In genomic region chr11:75525433-75526191, GRCh38 we compare ENCODE assay signal across 8 cellular contexts. TPM values are rescaled to one million over a fixed set of nuclear protein-coding genes. Genes with fewer than 3 reads are reported as not detected.
DNase-seq lines count a peak whose midpoint lies in the region; ATAC-seq and TF ChIP-seq lines count a peak whose summit lies in the region.

Gene GDPD5, minus strand, starts transcription at chr11:75525941. Its CDS starts 48,206 bp downstream, at chr11:75477735.

- intact Hi-C loops in lower lobe of right lung (cut with DNase I), result no loop called here

- H3K4me3 ChIP-seq in BLaER1, result peak within 1 kb of the TSS; percentile 76
- H3K4me3 ChIP-seq in duodenal mucosa (ENCODE audit: low read depth in 1 of 2, low read length in 2 of 2), result peak within 1 kb of the TSS; percentile 69 to 73
- peak within 1 kb of the TSS; percentile 78 for H3K4me3 ChIP-seq in lower lobe of right lung

- peaks cover 77% of the 10 kb centered on the region for H3K4me1 ChIP-seq in BLaER1
- H3K4me1 ChIP-seq in duodenal mucosa (ENCODE audit: control insufficient read depth in 1 of 2, insufficient read depth in 2 of 2, low read length in 2 of 2), result peaks cover 0 to 19% of the 10 kb centered on the region in 2 donors
- H3K4me1 ChIP-seq in lower lobe of right lung, result peaks cover 18% of the 10 kb centered on the region

- peak; percentile 64 for ATAC-seq in HG03469 (IDR thresholded peaks at IDR 0.05; ENCODE audit: unreplicated experiment)
- peak; percentile 97 to 98 for ATAC-seq in lower lobe of right lung

- peaks cover 44% of the 10 kb centered on the region for H4K20me1 ChIP-seq in BLaER1

- DNase-seq in GM19240 (ENCODE audit: insufficient read length, low spot score) (peak; percentile 82), NCI-H526 treated with DMSO at 0.1 percent for 48 hours (lab: John Stamatoyannopoulos, UW) (peak; percentile 74), lower lobe of right lung (peak; percentile 90)
- DNase-seq in activated CD4-positive, alpha-beta T cell treated with anti-CD3 and anti-CD28 coated beads, Interleukin-2, amount 50 U/mL, for 24 hours (ENCODE audit: low read depth in 1 of 2, low spot score in 1 of 2), result peak; percentile 71 to 74
- DNase-seq in stimulated activated CD4-positive, alpha-beta T cell treated with anti-CD3 and anti-CD28 coated beads, TNF-alpha, amount 100 ng/mL, for 1 hour (ENCODE audit: low read depth in 3 of 3, low spot score in 1 of 3), result peak; percentile 65 to 80 (median 78)

- H3K9me3 ChIP-seq in BLaER1 (no peaks in the 10 kb centered on the region), duodenal mucosa (ENCODE audit: control insufficient read depth in 1 of 2, low read length in 2 of 2) (no peaks in the 10 kb centered on the region), lower lobe of right lung (no peaks in the 10 kb centered on the region)

- H3K9ac ChIP-seq in BLaER1 (peak within 1 kb of the TSS; percentile 87), duodenal mucosa (ENCODE audit: low read depth in 1 of 2, low read length in 2 of 2) (peak within 1 kb of the TSS; percentile 55 to 69)

- TF ChIP-seq CTCF in lower lobe of right lung (IDR thresholded peaks at IDR 0.05), result peak; percentile 52

- peaks cover 31% of the 10 kb centered on the region for H3K27me3 ChIP-seq in BLaER1
- peaks cover 0 to 5% of the 10 kb centered on the region in 2 donors for H3K27me3 ChIP-seq in duodenal mucosa (ENCODE audit: control insufficient read depth in 1 of 2, insufficient read depth in 2 of 2, low read length in 2 of 2)
- H3K27me3 ChIP-seq in lower lobe of right lung (ENCODE audit: low read depth), result no peaks in the 10 kb centered on the region

- peak within 1 kb of the TSS; percentile 100 for H3K4me2 ChIP-seq in BLaER1

- H3K36me3 ChIP-seq in BLaER1 (no peaks in the 10 kb centered on the region), duodenal mucosa (ENCODE audit: control insufficient read depth in 1 of 2, insufficient read depth in 2 of 2, low read length in 2 of 2) (no peaks in the 10 kb centered on the region), lower lobe of right lung (no peaks in the 10 kb centered on the region)

- H3K27ac ChIP-seq in BLaER1 (peak within 1 kb of the TSS; percentile 82), duodenal mucosa (ENCODE audit: low read depth, low read length) (no peak within 1 kb of the TSS), lower lobe of right lung (peak within 1 kb of the TSS; percentile 67)

RNA-seq across cellular contexts. Expression of gene GDPD5, which starts in this region (rescaled TPM):
- total RNA-seq in lower lobe of right lung, result 15.8 TPM
